11 cellular contexts compared by ENCODE assay signal in the genomic region with DNA sequence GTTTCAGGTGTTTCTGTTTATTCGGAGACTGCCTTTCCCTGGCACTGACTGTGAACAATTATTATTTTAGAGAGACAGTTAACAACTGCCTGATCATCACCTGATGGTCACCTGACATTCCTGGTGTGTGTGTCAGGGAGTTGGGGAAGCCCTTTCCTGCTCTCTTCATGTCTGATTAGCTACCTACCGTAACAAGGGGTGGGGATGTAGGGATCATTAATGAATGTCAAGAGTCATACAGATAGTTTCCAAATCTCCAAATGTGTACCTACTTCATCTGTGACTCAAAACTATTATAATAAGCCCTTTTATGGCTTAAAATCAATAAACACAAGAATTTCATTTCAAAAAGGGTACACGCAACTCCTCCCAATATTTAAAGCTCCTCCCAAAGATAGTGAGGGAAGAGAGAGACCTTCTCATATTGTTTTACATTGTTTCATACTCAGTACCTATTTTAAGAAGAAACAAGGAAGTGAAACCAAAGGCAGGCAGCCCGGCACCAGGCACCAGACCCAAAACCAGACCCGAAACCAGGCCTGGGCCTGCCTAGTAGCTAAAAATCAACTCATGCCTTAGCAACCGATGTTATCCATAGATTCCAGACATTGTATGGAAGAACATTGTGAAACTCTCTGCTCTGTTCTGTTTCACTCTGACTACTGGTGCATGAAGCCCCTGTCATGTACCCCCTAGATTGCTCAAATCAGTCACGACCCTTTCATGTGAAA.
DNase-seq lines count a peak whose midpoint lies in the region; ATAC-seq, FAIRE-seq and TF ChIP-seq lines count a peak whose summit lies in the region.
"Had no signal": no experiment of that assay in that cellular context is flagged by ENCODE, and none has a peak within 500 bp of the region (broad histone marks: within the 10 kb centered on the region; RNA-seq: fewer than 3 reads in every experiment).

No MANE protein-coding gene starts in this region.

- peak overlapping the region; percentile 10 for H3K27ac ChIP-seq in keratinocyte (ENCODE audit: control insufficient read depth, insufficient read depth, low read length)
- peak overlapping the region in 1 of 2 donors; percentile 33 for H3K27ac ChIP-seq in breast epithelium

- no peak for FAIRE-seq in keratinocyte (lab: Jason Lieb, UNC)

- H3K4me1 ChIP-seq in keratinocyte (ENCODE audit: control insufficient read depth, extremely low read depth, insufficient read depth, low read length) (no peaks in the 10 kb centered on the region), breast epithelium (no peaks in the 10 kb centered on the region)

- ATAC-seq in GM18517 (IDR thresholded peaks at IDR 0.05; ENCODE audit: unreplicated experiment) (peak; percentile 52), GM21786 (IDR thresholded peaks at IDR 0.05; ENCODE audit: unreplicated experiment) (peak; percentile 45), HG03469 (IDR thresholded peaks at IDR 0.05; ENCODE audit: unreplicated experiment) (peak; percentile 38)
- ATAC-seq in activated CD8-positive, alpha-beta memory T cell treated with anti-CD3 and anti-CD28 coated beads, Interleukin-2, amount 10 ng/mL, durations not matched to agents 7 days and 5 days, result no peak

- H3K9me1 ChIP-seq in keratinocyte (ENCODE audit: control insufficient read depth, extremely low read depth, insufficient read depth, low read length), result no peaks in the 10 kb centered on the region

- H3K36me3 ChIP-seq in keratinocyte (ENCODE audit: control insufficient read depth in 2 of 2, extremely low read depth in 1 of 2, insufficient read depth in 2 of 2, low read length in 2 of 2) (no peaks in the 10 kb centered on the region), breast epithelium (no peaks in the 10 kb centered on the region)

- H3K36me3 Mint-ChIP-seq in activated CD8-positive, alpha-beta memory T cell treated with anti-CD3 and anti-CD28 coated beads, Interleukin-2, amount 10 ng/mL, durations not matched to agents 7 days and 5 days, result no peaks in the 10 kb centered on the region
- H3K36me3 Mint-ChIP-seq: activated naive CD8-positive, alpha-beta T cell treated with anti-CD3 and anti-CD28 coated beads, Interleukin-2, amount 10 ng/mL, durations not matched to agents 7 days and 5 days had no signal

- no peaks in the 10 kb centered on the region for H3K27me3 Mint-ChIP-seq in activated CD8-positive, alpha-beta memory T cell treated with anti-CD3 and anti-CD28 coated beads, Interleukin-2, amount 10 ng/mL, durations not matched to agents 7 days and 5 days

- no peaks in the 10 kb centered on the region for H4K20me1 ChIP-seq in keratinocyte (ENCODE audit: control insufficient read depth, extremely low read depth, insufficient read depth, low read length)

- no peak overlapping the region for H3K4me3 Mint-ChIP-seq in activated CD8-positive, alpha-beta memory T cell treated with anti-CD3 and anti-CD28 coated beads, Interleukin-2, amount 10 ng/mL, durations not matched to agents 7 days and 5 days
- H3K4me3 Mint-ChIP-seq: activated naive CD8-positive, alpha-beta T cell treated with anti-CD3 and anti-CD28 coated beads, Interleukin-2, amount 10 ng/mL, durations not matched to agents 7 days and 5 days; nephron had no signal

- H3K27ac Mint-ChIP-seq in activated CD8-positive, alpha-beta memory T cell treated with anti-CD3 and anti-CD28 coated beads, Interleukin-2, amount 10 ng/mL, durations not matched to agents 7 days and 5 days, result no peak overlapping the region
- H3K27ac Mint-ChIP-seq: activated naive CD8-positive, alpha-beta T cell treated with anti-CD3 and anti-CD28 coated beads, Interleukin-2, amount 10 ng/mL, durations not matched to agents 7 days and 5 days; nephron had no signal

- no peaks in the 10 kb centered on the region for H3K27me3 ChIP-seq in keratinocyte (ENCODE audit: control insufficient read depth, extremely low read depth, insufficient read depth, low read length)
- no peaks in the 10 kb centered on the region for H3K27me3 ChIP-seq in breast epithelium

- H3K4me2 ChIP-seq in keratinocyte (ENCODE audit: control insufficient read depth, extremely low read depth, insufficient read depth, low read depth, low read length), result no peak overlapping the region

- CTCF ChIA-PET in activated CD8-positive, alpha-beta memory T cell treated with anti-CD3 and anti-CD28 coated beads, Interleukin-2, amount 10 ng/mL, durations not matched to agents 7 days and 5 days (lab: Charles Lee), result no interaction called here

- no peaks in the 10 kb centered on the region for H3K9me3 ChIP-seq in keratinocyte (ENCODE audit: control insufficient read depth, low read depth, low read length)
- H3K9me3 ChIP-seq in breast epithelium, result no peaks in the 10 kb centered on the region

- H3K4me3 ChIP-seq in keratinocyte (ENCODE audit: control insufficient read depth in 2 of 3, extremely low read depth in 1 of 3, insufficient read depth in 2 of 3, low read depth in 1 of 3, low read length in 3 of 3), result no peak overlapping the region
- no peak overlapping the region for H3K4me3 ChIP-seq in breast epithelium

- H3K9me3 Mint-ChIP-seq in activated CD8-positive, alpha-beta memory T cell treated with anti-CD3 and anti-CD28 coated beads, Interleukin-2, amount 10 ng/mL, durations not matched to agents 7 days and 5 days (ENCODE audit: low read depth), result no peaks in the 10 kb centered on the region
- H3K9me3 Mint-ChIP-seq: nephron had no signal

- dilution Hi-C loops in keratinocyte (cut with MboI; ENCODE audit: extremely low pct_ligation_motif_present, low sequenced_read_pairs), result no loop called here

- no peaks in the 10 kb centered on the region for H3K4me1 Mint-ChIP-seq in activated CD8-positive, alpha-beta memory T cell treated with anti-CD3 and anti-CD28 coated beads, Interleukin-2, amount 10 ng/mL, durations not matched to agents 7 days and 5 days
- H3K4me1 Mint-ChIP-seq: activated naive CD8-positive, alpha-beta T cell treated with anti-CD3 and anti-CD28 coated beads, Interleukin-2, amount 10 ng/mL, durations not matched to agents 7 days and 5 days; nephron had no signal

- TF ChIP-seq CTCF in keratinocyte (optimal IDR thresholded peaks at IDR 0.05 in 1 of 3, IDR thresholded peaks at IDR 0.05 in 1 of 3, conservative IDR thresholded peaks at IDR 0.05 in 1 of 3; ENCODE audit: extremely low read depth in 1 of 3, insufficient read depth in 2 of 3, low read length in 3 of 3) (no peak), breast epithelium (IDR thresholded peaks at IDR 0.05) (no peak)

- no peak for TF ChIP-seq POLR2A in breast epithelium (IDR thresholded peaks at IDR 0.05)

- intact Hi-C loops in breast epithelium (cut with DNase I; ENCODE audit: low total_unique reads), result no loop called here

- H3K9ac ChIP-seq in keratinocyte (ENCODE audit: control insufficient read depth, extremely low read depth, insufficient read depth, low read length), result no peak overlapping the region

- H3K79me2 ChIP-seq in keratinocyte (ENCODE audit: control insufficient read depth, insufficient read depth, low read length), result no peaks in the 10 kb centered on the region

- DNase-seq in keratinocyte (ENCODE audit: low read depth, low spot score) (peak; percentile 9), GM19240 (ENCODE audit: insufficient read length, low spot score) (no peak), breast epithelium (ENCODE audit: low spot score in 2 of 2) (no peak), amniotic stem cell (lab: John Stamatoyannopoulos, UW) (no peak)
- no peak for DNase-seq in activated CD8-positive, alpha-beta memory T cell treated with anti-CD3 and anti-CD28 coated beads, Interleukin-2, amount 10 ng/mL, durations not matched to agents 7 days and 5 days
- DNase-seq: activated naive CD8-positive, alpha-beta T cell treated with anti-CD3 and anti-CD28 coated beads, Interleukin-2, amount 10 ng/mL, durations not matched to agents 7 days and 5 days; DND-41 had no signal

- peak overlapping the region; percentile 70 for H2AFZ ChIP-seq in keratinocyte (ENCODE audit: control insufficient read depth, low read length)
